In the genomic region with DNA sequence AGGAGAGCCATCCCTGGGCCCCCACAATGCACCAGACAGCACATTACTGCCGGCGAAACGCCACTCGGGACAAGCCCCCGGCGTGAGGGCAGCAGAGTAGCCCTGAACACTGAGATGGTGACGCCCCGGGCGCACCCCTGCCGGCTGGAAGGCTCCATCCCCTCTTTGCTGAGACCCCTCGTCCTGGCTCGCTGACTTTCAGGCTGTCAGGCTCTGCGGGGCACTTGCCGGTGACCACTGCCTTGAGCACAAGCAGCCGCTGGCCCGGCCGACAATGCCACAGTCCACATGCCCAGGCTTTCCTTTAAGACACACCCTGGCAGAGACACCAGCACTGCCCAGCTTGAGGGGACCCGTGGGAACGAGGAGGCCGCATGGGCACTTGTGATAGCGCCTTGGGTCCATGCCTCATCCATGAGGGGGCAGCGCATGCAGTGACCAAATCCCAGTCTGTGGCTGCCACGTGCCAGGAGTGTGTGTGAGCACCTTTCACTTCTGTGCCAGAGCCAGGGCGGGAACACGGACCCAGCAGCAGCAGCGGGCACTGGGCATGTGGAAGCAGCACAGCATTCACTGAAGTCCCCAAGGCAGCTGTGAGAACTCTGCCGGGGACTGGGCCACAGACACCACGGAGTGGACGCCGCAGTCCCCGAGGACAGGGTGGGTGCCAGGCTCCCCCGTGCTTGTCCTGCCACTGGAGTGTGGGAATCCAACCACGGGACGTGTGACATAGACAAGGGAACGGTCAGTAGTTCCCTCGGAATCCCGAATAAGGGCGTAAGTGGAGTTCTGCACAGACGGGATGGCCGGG, we compare ENCODE assay signal across 17 cellular contexts. TPM values are rescaled to one million over a fixed set of nuclear protein-coding genes. Genes with fewer than 3 reads are reported as not detected.
DNase-seq lines count a peak whose midpoint lies in the region; ATAC-seq, FAIRE-seq and TF ChIP-seq lines count a peak whose summit lies in the region.
"Had no signal": no experiment of that assay in that cellular context is flagged by ENCODE, and none has a peak within 500 bp of the region (broad histone marks: within the 10 kb centered on the region; RNA-seq: fewer than 3 reads in every experiment).

No MANE protein-coding gene starts in this region.

- no peak overlapping the region for H3K4me3 ChIP-seq in HepG2 (replicated peaks in 1 of 3; ENCODE audit: insufficient read depth in 1 of 3, low read depth in 2 of 3, low read length in 3 of 3)
- H3K4me3 ChIP-seq in right lobe of liver: no peak overlapping the region
- no peak overlapping the region for H3K4me3 ChIP-seq in neuronal stem cell (ENCODE audit: low read length in 2 of 2)
- no peak overlapping the region for H3K4me3 ChIP-seq in CD4-positive, alpha-beta memory T cell (ENCODE audit: low read length in 2 of 2)
- H3K4me3 ChIP-seq: GM23338 had no signal

- H3K4ac ChIP-seq in neuronal stem cell (ENCODE audit: low read length): no peak overlapping the region

- no peak for FAIRE-seq in HepG2 (lab: Jason Lieb, UNC)
- FAIRE-seq: HTR-8/SVneo had no signal

- no peaks in the 10 kb centered on the region for H3K9me3 ChIP-seq in HepG2 (ENCODE audit: low read length)
- H3K9me3 ChIP-seq in right lobe of liver: no peaks in the 10 kb centered on the region
- peaks cover 0 to 2% of the 10 kb centered on the region in 2 donors for H3K9me3 ChIP-seq in neuronal stem cell (replicated peaks in 1 of 2; ENCODE audit: control insufficient read depth in 2 of 2, insufficient read depth in 1 of 2, low read depth in 1 of 2, low read length in 2 of 2)
- H3K9me3 ChIP-seq in CD4-positive, alpha-beta memory T cell (ENCODE audit: control insufficient read depth in 1 of 2, low read length in 2 of 2): no peaks in the 10 kb centered on the region
- H3K9me3 ChIP-seq: BE2C had no signal

- peak overlapping the region; percentile 43 for H3K23ac ChIP-seq in neuronal stem cell (ENCODE audit: low read depth, low read length, poor library complexity)

- H3K4me1 ChIP-seq in HepG2 (ENCODE audit: insufficient read depth, low read length): no peaks in the 10 kb centered on the region
- H3K4me1 ChIP-seq in right lobe of liver: no peaks in the 10 kb centered on the region
- H3K4me1 ChIP-seq in neuronal stem cell (ENCODE audit: control insufficient read depth in 2 of 2, insufficient read depth in 1 of 2, low read depth in 1 of 2, low read length in 2 of 2): peaks cover 0 to 2% of the 10 kb centered on the region in 2 donors
- no peaks in the 10 kb centered on the region for H3K4me1 ChIP-seq in CD4-positive, alpha-beta memory T cell (ENCODE audit: insufficient read depth, low read length)
- H3K4me1 ChIP-seq: BE2C had no signal

- TF ChIP-seq RAD21 in HepG2 (CRISPR knock-in tag; IDR thresholded peaks at IDR 0.05): no peak

- DNase-seq in HepG2 (ENCODE audit: low spot score) (no peak), right lobe of liver (no peak), WTC11 (ENCODE audit: low spot score) (no peak), neuronal stem cell (ENCODE audit: low spot score) (no peak), AG20443 (ENCODE audit: low spot score) (no peak)
- no peak for DNase-seq in naive thymus-derived CD8-positive, alpha-beta T cell
- no peak for DNase-seq in CD4-positive, alpha-beta memory T cell
- DNase-seq: BE2C; C1 segment of cervical spinal cord; CD4-positive, CD25-positive, alpha-beta regulatory T cell; DMS79 treated with DMSO at 0.1 percent for 48 hours; GF-D8; H7; KG1 had no signal

- no peak overlapping the region for H3K27ac ChIP-seq in HepG2 (ENCODE audit: extremely low read length, insufficient read depth, low read length)
- H3K27ac ChIP-seq in right lobe of liver: no peak overlapping the region
- H3K27ac ChIP-seq in neuronal stem cell (replicated peaks; ENCODE audit: low read length): no peak overlapping the region
- no peak overlapping the region for H3K27ac ChIP-seq in CD4-positive, alpha-beta memory T cell (ENCODE audit: low read depth, low read length)

- H3K4me3 Mint-ChIP-seq in WTC11: no peak overlapping the region
- H3K4me3 Mint-ChIP-seq in naive thymus-derived CD8-positive, alpha-beta T cell: no peak overlapping the region
- H3K4me3 Mint-ChIP-seq in CD4-positive, alpha-beta memory T cell: no peak overlapping the region
- H3K4me3 Mint-ChIP-seq: CD4-positive, CD25-positive, alpha-beta regulatory T cell; GM23338; IgD-negative memory B cell had no signal

- H3K27me3 ChIP-seq in HepG2 (ENCODE audit: control insufficient read depth in 1 of 2, insufficient read depth in 2 of 2, low read length in 2 of 2): no peaks in the 10 kb centered on the region
- H3K27me3 ChIP-seq in right lobe of liver: no peaks in the 10 kb centered on the region
- no peaks in the 10 kb centered on the region for H3K27me3 ChIP-seq in neuronal stem cell (ENCODE audit: control insufficient read depth in 3 of 3, insufficient read depth in 3 of 3, low read depth in 1 of 3, low read length in 3 of 3)
- no peaks in the 10 kb centered on the region for H3K27me3 ChIP-seq in CD4-positive, alpha-beta memory T cell (ENCODE audit: insufficient read depth, low read length)
- H3K27me3 ChIP-seq: BE2C had no signal

- TF ChIP-seq CTCF in HepG2 (CRISPR knock-in tag; IDR thresholded peaks at IDR 0.05): peak; percentile 11; the same call in 1 of the 2 replicates
- TF ChIP-seq CTCF in right lobe of liver (IDR thresholded peaks at IDR 0.05): no peak
- TF ChIP-seq CTCF in WTC11 (IDR thresholded peaks at IDR 0.05): no peak

- intact Hi-C loops in HepG2 (cut with micrococcal nuclease; ENCODE audit: unreplicated experiment): no loop called here
- intact Hi-C loops in right lobe of liver (cut with DNase I): no loop called here
- intact Hi-C loops in CD4-positive, alpha-beta memory T cell (cut with micrococcal nuclease): no loop called here

- no peak overlapping the region for H2BK12ac ChIP-seq in neuronal stem cell (ENCODE audit: low read length)

- H4K91ac ChIP-seq in neuronal stem cell (ENCODE audit: low read depth, low read length, poor library complexity): no peak overlapping the region

- H3K4me1 Mint-ChIP-seq in WTC11: no peaks in the 10 kb centered on the region
- peaks cover 0 to 16% (median 3%) of the 10 kb centered on the region in 4 donors for H3K4me1 Mint-ChIP-seq in naive thymus-derived CD8-positive, alpha-beta T cell
- H3K4me1 Mint-ChIP-seq in CD4-positive, alpha-beta memory T cell: peaks cover 0 to 9% (median 3%) of the 10 kb centered on the region in 4 donors
- H3K4me1 Mint-ChIP-seq: GM23338 had no signal

- H3K9me3 Mint-ChIP-seq in WTC11: no peaks in the 10 kb centered on the region
- H3K9me3 Mint-ChIP-seq in naive thymus-derived CD8-positive, alpha-beta T cell: no peaks in the 10 kb centered on the region
- no peaks in the 10 kb centered on the region for H3K9me3 Mint-ChIP-seq in CD4-positive, alpha-beta memory T cell
- H3K9me3 Mint-ChIP-seq: CD4-positive, CD25-positive, alpha-beta regulatory T cell; GM23338; IgD-negative memory B cell had no signal

- no TSS peak for BruUV-seq in HepG2 (replicated peaks; lab: Mats Ljungman, UMichigan)

- no peak overlapping the region for H2BK120ac ChIP-seq in neuronal stem cell (ENCODE audit: low read depth, low read length)

- H3K27ac Mint-ChIP-seq in WTC11: no peak overlapping the region
- H3K27ac Mint-ChIP-seq in naive thymus-derived CD8-positive, alpha-beta T cell: no peak overlapping the region
- H3K27ac Mint-ChIP-seq in CD4-positive, alpha-beta memory T cell: no peak overlapping the region
- H3K27ac Mint-ChIP-seq: CD4-positive, CD25-positive, alpha-beta regulatory T cell; GM23338; IgD-negative memory B cell had no signal

- TF ChIP-seq EP300 in HepG2 (IDR thresholded peaks at IDR 0.05; ENCODE audit: low read depth in 2 of 2, low read length in 2 of 2) (no peak), HepG2 (CRISPR knock-in tag; IDR thresholded peaks at IDR 0.05; ENCODE audit: borderline replicate concordance) (no peak)

- H3K79me2 ChIP-seq in HepG2 (ENCODE audit: insufficient read depth, low read length): no peaks in the 10 kb centered on the region

- 97% methylated on average over 28 of the region's 40 CpGs for WGBS in HepG2 (ENCODE audit: low lambda C conversion rate)
- WGBS in right lobe of liver (ENCODE audit: insufficient coverage, low coverage, low lambda C conversion rate, missing lambda C conversion rate): 90% methylated on average over 2 of the region's 40 CpGs
- WGBS in neuronal stem cell (ENCODE audit: extremely low coverage in 2 of 2, insufficient read length in 2 of 2, insufficient replicate concordance in 1 of 2), 2 donors: no CpG with 5 or more reads among the region's 40 CpGs

- H3K27me3 Mint-ChIP-seq in WTC11 (ENCODE audit: low read depth): no peaks in the 10 kb centered on the region
- no peaks in the 10 kb centered on the region for H3K27me3 Mint-ChIP-seq in naive thymus-derived CD8-positive, alpha-beta T cell
- H3K27me3 Mint-ChIP-seq in CD4-positive, alpha-beta memory T cell: no peaks in the 10 kb centered on the region
- H3K27me3 Mint-ChIP-seq: CD4-positive, CD25-positive, alpha-beta regulatory T cell; IgD-negative memory B cell had no signal

- H3K36me3 ChIP-seq in HepG2 (replicated peaks in 1 of 2; ENCODE audit: control insufficient read depth in 1 of 2, insufficient read depth in 2 of 2, low read length in 2 of 2): peaks cover 47 to 65% of the 10 kb centered on the region in 2 experiments; a peak in 4 of 5 replicates
- peaks cover 0 to 79% (median 29%) of the 10 kb centered on the region in 4 donors for H3K36me3 ChIP-seq in right lobe of liver
- H3K36me3 ChIP-seq in neuronal stem cell (replicated peaks in 1 of 2; ENCODE audit: control insufficient read depth in 2 of 2, insufficient read depth in 2 of 2, low read length in 2 of 2): peaks cover 10 to 77% of the 10 kb centered on the region in 2 donors
- H3K36me3 ChIP-seq in CD4-positive, alpha-beta memory T cell (ENCODE audit: insufficient read depth, low read length): peaks cover 56% of the 10 kb centered on the region
- H3K36me3 ChIP-seq: BE2C had no signal

- no peak for ATAC-seq in HepG2
- ATAC-seq in right lobe of liver: no peak
- no peak for ATAC-seq in WTC11
- no peak for ATAC-seq in naive thymus-derived CD8-positive, alpha-beta T cell
- ATAC-seq: GM23338 had no signal

- peaks cover 4% of the 10 kb centered on the region for H3K79me1 ChIP-seq in neuronal stem cell (ENCODE audit: low read depth, low read length)

- H3K4me2 ChIP-seq in HepG2 (ENCODE audit: low read depth, low read length): no peak overlapping the region
- H3K4me2 ChIP-seq in neuronal stem cell (ENCODE audit: insufficient read depth, low read length, poor library complexity, severe bottlenecking): no peak overlapping the region
- H3K4me2 ChIP-seq: GM23338 had no signal

- no peak overlapping the region for H2AFZ ChIP-seq in HepG2 (ENCODE audit: low read length)
- no peak overlapping the region for H2AFZ ChIP-seq in neuronal stem cell (ENCODE audit: low read length)
- H2AFZ ChIP-seq: GM23338 had no signal

- peaks cover 11% of the 10 kb centered on the region for H3K36me3 Mint-ChIP-seq in WTC11
- peaks cover 0 to 63% (median 5%) of the 10 kb centered on the region in 3 donors for H3K36me3 Mint-ChIP-seq in naive thymus-derived CD8-positive, alpha-beta T cell
- peaks cover 21 to 50% of the 10 kb centered on the region in 2 donors for H3K36me3 Mint-ChIP-seq in CD4-positive, alpha-beta memory T cell

- CTCF ChIA-PET in HepG2 (lab: Yijun Ruan, JAX; ENCODE audit: low intra/inter-chr PET ratio, low total read pairs) (no interaction called here), WTC11 (lab: Charles Lee) (interaction anchor here (1.2 kb wide), 1 partner anchor 11 kb away, joined by 3 read pairs; no protein-coding TSS in a partner anchor)
- CTCF ChIA-PET in CD4-positive, alpha-beta memory T cell (lab: Charles Lee; ENCODE audit: partially characterized antibody): no interaction called here

- POLR2A ChIA-PET in HepG2 (lab: Yijun Ruan, JAX): no interaction called here
- POLR2A ChIA-PET in WTC11 (lab: Charles Lee): no interaction called here
- POLR2A ChIA-PET in naive thymus-derived CD8-positive, alpha-beta T cell (lab: Charles Lee): interaction anchor here (0.6 kb wide), 1 partner anchor 245 kb away, joined by 5 read pairs; no protein-coding TSS in a partner anchor
- POLR2A ChIA-PET in CD4-positive, alpha-beta memory T cell (lab: Charles Lee; ENCODE audit: partially characterized antibody): no interaction called here

- peak overlapping the region; percentile 39 for H2BK5ac ChIP-seq in neuronal stem cell (ENCODE audit: low read length)

- H2BK15ac ChIP-seq in neuronal stem cell (ENCODE audit: low read length): no peak overlapping the region

- no peaks in the 10 kb centered on the region for H4K20me1 ChIP-seq in HepG2 (ENCODE audit: insufficient read depth, low read length)

- H3K18ac ChIP-seq in neuronal stem cell (ENCODE audit: low read length): no peak overlapping the region

- H4K8ac ChIP-seq in neuronal stem cell (ENCODE audit: low read depth, low read length): no peak overlapping the region

- H2AK5ac ChIP-seq in neuronal stem cell (ENCODE audit: low read depth, low read length): no peak overlapping the region

- in situ Hi-C loops in HepG2 (cut with HindIII; ENCODE audit: extremely low pct_ligation_motif_present, low pct_unique_long_range_greater_than_20kb): no loop called here

- no peak overlapping the region for H3K9ac ChIP-seq in HepG2 (ENCODE audit: insufficient read depth, low read depth, low read length)
- H3K9ac ChIP-seq in neuronal stem cell (ENCODE audit: low read depth, low read length, poor library complexity): peak overlapping the region; percentile 4

- no peak for TF ChIP-seq POLR2A in HepG2 (IDR thresholded peaks at IDR 0.05; ENCODE audit: insufficient read depth in 1 of 2, low read depth in 2 of 2, low read length in 2 of 2)
- TF ChIP-seq POLR2A in right lobe of liver (IDR thresholded peaks at IDR 0.05): no peak

- H3K14ac ChIP-seq in neuronal stem cell (ENCODE audit: low read length): no peak overlapping the region

RNA-seq across cellular contexts. Expression of gene NDUFAF8, which starts 24.5 kb away (rescaled TPM):
- total RNA-seq in HepG2 (2016; rRNA removed; fragmentation: Illumina TruSeq; extraction: Trizol) (213 and 233 TPM in 2 replicates), right lobe of liver (10 to 100 TPM; 15.7 to 35.9 (median 23.3) TPM), WTC11 (2021) (58.6 to 73.0 TPM (median 59.9 TPM) in 3 replicates)
- total RNA-seq in HepG2 (2016; cell fraction: cytosol; rRNA removed; fragmentation: Illumina TruSeq; extraction: Trizol; ENCODE audit: low read depth): 565 and 636 TPM in 2 replicates
- 209 and 214 TPM in 2 replicates for total RNA-seq in HepG2 (2016; cell fraction: insoluble cytoplasmic fraction; rRNA removed; fragmentation: Illumina TruSeq; extraction: Trizol)
- 441 and 487 TPM in 2 replicates for total RNA-seq in HepG2 (2016; cell fraction: membrane; rRNA removed; fragmentation: Illumina TruSeq; extraction: Trizol)
- 99.9 and 114 TPM in 2 replicates for total RNA-seq in HepG2 (2016; cell fraction: nucleus; rRNA removed; fragmentation: Illumina TruSeq; extraction: Trizol)
- 62.4 and 75.6 TPM in 2 replicates for polyA plus RNA-seq in HepG2 (2011; rRNA removed)
- polyA plus RNA-seq in HepG2 (2011; cell fraction: cytosol; rRNA removed): 52.0 and 67.0 TPM in 2 replicates
- polyA plus RNA-seq in HepG2 (2011; cell fraction: nucleus; rRNA removed): 67.0 and 99.7 TPM in 2 replicates
- polyA plus RNA-seq in HepG2 (2012): 74.7 and 106 TPM in 2 replicates
- polyA plus RNA-seq in HepG2 (2016; cell fraction: cytosol; fragmentation: Illumina TruSeq; extraction: Trizol; ENCODE audit: low read depth): 562 and 639 TPM in 2 replicates
- 170 and 188 TPM in 2 replicates for polyA plus RNA-seq in HepG2 (2016; cell fraction: insoluble cytoplasmic fraction; fragmentation: Illumina TruSeq; extraction: Trizol; ENCODE audit: low read depth)
- 357 and 397 TPM in 2 replicates for polyA plus RNA-seq in HepG2 (2016; cell fraction: membrane; fragmentation: Illumina TruSeq; extraction: Trizol; ENCODE audit: low read depth)
- 180 and 208 TPM in 2 replicates for polyA plus RNA-seq in HepG2 (2016; cell fraction: nucleus; fragmentation: Illumina TruSeq; extraction: Trizol; ENCODE audit: insufficient read depth, low read depth)
- 13.6 and 21.7 TPM in 2 replicates for polyA minus RNA-seq in HepG2 (2011; rRNA and poly(A)+ RNA removed; ENCODE audit: low replicate concordance)
- polyA minus RNA-seq in HepG2 (2011; cell fraction: cytosol; rRNA and poly(A)+ RNA removed): 4.9 and 8.2 TPM in 2 replicates
- polyA minus RNA-seq in HepG2 (2011; cell fraction: nucleus; rRNA and poly(A)+ RNA removed): 26.2 and 31.2 TPM in 2 replicates
- polyA plus RNA-seq in neuronal stem cell (2013, experiment 1 of 2): 79.2 TPM
- polyA plus RNA-seq in neuronal stem cell (2013, experiment 2 of 2): 73.1 TPM
- 10 to 100 TPM; 50.8 to 53.3 TPM for total RNA-seq in naive thymus-derived CD8-positive, alpha-beta T cell
- 100 to 1,000 TPM in 2 of 3 donors, 10 to 100 TPM in 1; 85.2 to 135 (median 107) TPM for polyA plus RNA-seq in naive thymus-derived CD8-positive, alpha-beta T cell
- total RNA-seq in CD4-positive, alpha-beta memory T cell: 10 to 100 TPM; 40.1 to 45.1 TPM
- polyA plus RNA-seq in CD4-positive, alpha-beta memory T cell: 10 to 100 TPM; 64.5 to 78.6 TPM

RNA-seq across cellular contexts. Expression of gene TEPSIN, which starts 24.7 kb away (rescaled TPM):
- 8.5 and 18.8 TPM in 2 replicates for total RNA-seq in HepG2 (2016; rRNA removed; fragmentation: Illumina TruSeq; extraction: Trizol)
- 5.0 and 7.5 TPM in 2 replicates for total RNA-seq in HepG2 (2016; cell fraction: cytosol; rRNA removed; fragmentation: Illumina TruSeq; extraction: Trizol; ENCODE audit: low read depth)
- 7.1 and 20.3 TPM in 2 replicates for total RNA-seq in HepG2 (2016; cell fraction: insoluble cytoplasmic fraction; rRNA removed; fragmentation: Illumina TruSeq; extraction: Trizol)
- total RNA-seq in HepG2 (2016; cell fraction: membrane; rRNA removed; fragmentation: Illumina TruSeq; extraction: Trizol): 7.0 and 8.1 TPM in 2 replicates
- total RNA-seq in HepG2 (2016; cell fraction: nucleus; rRNA removed; fragmentation: Illumina TruSeq; extraction: Trizol): 24.5 and 27.8 TPM in 2 replicates
- 16.1 and 19.7 TPM in 2 replicates for polyA plus RNA-seq in HepG2 (2011; rRNA removed)
- 4.0 and 8.2 TPM in 2 replicates for polyA plus RNA-seq in HepG2 (2011; cell fraction: cytosol; rRNA removed)
- polyA plus RNA-seq in HepG2 (2011; cell fraction: nucleus; rRNA removed): 328 and 418 TPM in 2 replicates
- 9.5 and 16.4 TPM in 2 replicates for polyA plus RNA-seq in HepG2 (2012)
- polyA plus RNA-seq in HepG2 (2016; cell fraction: cytosol; fragmentation: Illumina TruSeq; extraction: Trizol; ENCODE audit: low read depth): 2.4 and 2.5 TPM in 2 replicates
- 6.3 and 9.9 TPM in 2 replicates for polyA plus RNA-seq in HepG2 (2016; cell fraction: insoluble cytoplasmic fraction; fragmentation: Illumina TruSeq; extraction: Trizol; ENCODE audit: low read depth)
- 4.3 and 6.0 TPM in 2 replicates for polyA plus RNA-seq in HepG2 (2016; cell fraction: membrane; fragmentation: Illumina TruSeq; extraction: Trizol; ENCODE audit: low read depth)
- 90.2 and 98.6 TPM in 2 replicates for polyA plus RNA-seq in HepG2 (2016; cell fraction: nucleus; fragmentation: Illumina TruSeq; extraction: Trizol; ENCODE audit: insufficient read depth, low read depth)
- polyA minus RNA-seq in HepG2 (2011; rRNA and poly(A)+ RNA removed; ENCODE audit: low replicate concordance): 14.1 and 21.0 TPM in 2 replicates
- 3.4 and 3.7 TPM in 2 replicates for polyA minus RNA-seq in HepG2 (2011; cell fraction: cytosol; rRNA and poly(A)+ RNA removed)
- polyA minus RNA-seq in HepG2 (2011; cell fraction: nucleus; rRNA and poly(A)+ RNA removed): 39.0 and 47.9 TPM in 2 replicates
- 10 to 100 TPM; 11.9 to 27.6 (median 18.1) TPM for total RNA-seq in right lobe of liver
- 32.2 to 40.7 TPM (median 35.4 TPM) in 3 replicates for total RNA-seq in WTC11 (2021)
- polyA plus RNA-seq in neuronal stem cell (2013, experiment 1 of 2): 14.7 TPM
- polyA plus RNA-seq in neuronal stem cell (2013, experiment 2 of 2): 14.2 TPM
- 100 to 1,000 TPM; 122 to 136 TPM for total RNA-seq in naive thymus-derived CD8-positive, alpha-beta T cell
- 1 to 10 TPM; 2.7 to 2.8 (median 2.8) TPM for polyA plus RNA-seq in naive thymus-derived CD8-positive, alpha-beta T cell
- 100 to 1,000 TPM; 111 to 126 TPM for total RNA-seq in CD4-positive, alpha-beta memory T cell
- 1 to 10 TPM; 2.0 to 5.3 TPM for polyA plus RNA-seq in CD4-positive, alpha-beta memory T cell

RNA-seq across cellular contexts. Expression of gene SLC38A10, which starts 31.5 kb away (rescaled TPM):
- total RNA-seq in HepG2 (2016; rRNA removed; fragmentation: Illumina TruSeq; extraction: Trizol) (23.0 and 55.8 TPM in 2 replicates), right lobe of liver (100 to 1,000 TPM in 1 of 6 experiments, 10 to 100 TPM in 5; 60.9 to 104 (median 86.1) TPM), WTC11 (2021) (47.0 to 62.4 TPM (median 53.9 TPM) in 3 replicates)
- total RNA-seq in HepG2 (2016; cell fraction: cytosol; rRNA removed; fragmentation: Illumina TruSeq; extraction: Trizol; ENCODE audit: low read depth): 18.5 and 23.3 TPM in 2 replicates
- total RNA-seq in HepG2 (2016; cell fraction: insoluble cytoplasmic fraction; rRNA removed; fragmentation: Illumina TruSeq; extraction: Trizol): 19.1 and 55.8 TPM in 2 replicates
- 18.8 and 20.0 TPM in 2 replicates for total RNA-seq in HepG2 (2016; cell fraction: membrane; rRNA removed; fragmentation: Illumina TruSeq; extraction: Trizol)
- total RNA-seq in HepG2 (2016; cell fraction: nucleus; rRNA removed; fragmentation: Illumina TruSeq; extraction: Trizol): 52.6 and 64.0 TPM in 2 replicates
- polyA plus RNA-seq in HepG2 (2011; rRNA removed): 23.4 and 33.6 TPM in 2 replicates
- 20.1 and 34.6 TPM in 2 replicates for polyA plus RNA-seq in HepG2 (2011; cell fraction: cytosol; rRNA removed)
- 63.4 and 88.4 TPM in 2 replicates for polyA plus RNA-seq in HepG2 (2011; cell fraction: nucleus; rRNA removed)
- 22.8 and 28.0 TPM in 2 replicates for polyA plus RNA-seq in HepG2 (2012)
- polyA plus RNA-seq in HepG2 (2016; cell fraction: cytosol; fragmentation: Illumina TruSeq; extraction: Trizol; ENCODE audit: low read depth): 5.7 and 7.1 TPM in 2 replicates
- polyA plus RNA-seq in HepG2 (2016; cell fraction: insoluble cytoplasmic fraction; fragmentation: Illumina TruSeq; extraction: Trizol; ENCODE audit: low read depth): 19.7 and 23.4 TPM in 2 replicates
- polyA plus RNA-seq in HepG2 (2016; cell fraction: membrane; fragmentation: Illumina TruSeq; extraction: Trizol; ENCODE audit: low read depth): 10.4 and 11.4 TPM in 2 replicates
- 123 and 129 TPM in 2 replicates for polyA plus RNA-seq in HepG2 (2016; cell fraction: nucleus; fragmentation: Illumina TruSeq; extraction: Trizol; ENCODE audit: insufficient read depth, low read depth)
- 53.9 and 165 TPM in 2 replicates for polyA minus RNA-seq in HepG2 (2011; rRNA and poly(A)+ RNA removed; ENCODE audit: low replicate concordance)
- polyA minus RNA-seq in HepG2 (2011; cell fraction: cytosol; rRNA and poly(A)+ RNA removed): 62.7 and 77.3 TPM in 2 replicates
- 25.7 and 27.8 TPM in 2 replicates for polyA minus RNA-seq in HepG2 (2011; cell fraction: nucleus; rRNA and poly(A)+ RNA removed)
- 7.2 TPM for polyA plus RNA-seq in neuronal stem cell (2013, experiment 1 of 2)
- polyA plus RNA-seq in neuronal stem cell (2013, experiment 2 of 2): 7.3 TPM
- 10 to 100 TPM; 59.3 to 60.9 TPM for total RNA-seq in naive thymus-derived CD8-positive, alpha-beta T cell
- 10 to 100 TPM; 32.6 to 53.8 (median 39.7) TPM for polyA plus RNA-seq in naive thymus-derived CD8-positive, alpha-beta T cell
- 100 to 1,000 TPM; 112 to 113 TPM for total RNA-seq in CD4-positive, alpha-beta memory T cell
- 10 to 100 TPM; 49.0 to 69.6 TPM for polyA plus RNA-seq in CD4-positive, alpha-beta memory T cell

RNA-seq across cellular contexts. Expression of gene CEP131, which starts 40.8 kb away (rescaled TPM):
- total RNA-seq in HepG2 (2016; rRNA removed; fragmentation: Illumina TruSeq; extraction: Trizol) (11.1 and 16.8 TPM in 2 replicates), right lobe of liver (1 to 10 TPM; 1.5 to 4.3 (median 2.1) TPM), WTC11 (2021) (32.4 to 35.2 TPM (median 34.3 TPM) in 3 replicates)
- total RNA-seq in HepG2 (2016; cell fraction: cytosol; rRNA removed; fragmentation: Illumina TruSeq; extraction: Trizol; ENCODE audit: low read depth): 2.2 and 3.5 TPM in 2 replicates
- 8.4 and 18.4 TPM in 2 replicates for total RNA-seq in HepG2 (2016; cell fraction: insoluble cytoplasmic fraction; rRNA removed; fragmentation: Illumina TruSeq; extraction: Trizol)
- 5.8 and 6.2 TPM in 2 replicates for total RNA-seq in HepG2 (2016; cell fraction: membrane; rRNA removed; fragmentation: Illumina TruSeq; extraction: Trizol)
- 10.7 and 12.3 TPM in 2 replicates for total RNA-seq in HepG2 (2016; cell fraction: nucleus; rRNA removed; fragmentation: Illumina TruSeq; extraction: Trizol)
- 5.0 and 5.6 TPM in 2 replicates for polyA plus RNA-seq in HepG2 (2011; rRNA removed)
- 3.0 and 5.8 TPM in 2 replicates for polyA plus RNA-seq in HepG2 (2011; cell fraction: cytosol; rRNA removed)
- polyA plus RNA-seq in HepG2 (2011; cell fraction: nucleus; rRNA removed): 31.7 and 46.2 TPM in 2 replicates
- polyA plus RNA-seq in HepG2 (2012): 6.3 and 6.8 TPM in 2 replicates
- polyA plus RNA-seq in HepG2 (2016; cell fraction: cytosol; fragmentation: Illumina TruSeq; extraction: Trizol; ENCODE audit: low read depth): 2.7 and 3.3 TPM in 2 replicates
- polyA plus RNA-seq in HepG2 (2016; cell fraction: insoluble cytoplasmic fraction; fragmentation: Illumina TruSeq; extraction: Trizol; ENCODE audit: low read depth): 11.8 and 13.5 TPM in 2 replicates
- 4.3 and 4.6 TPM in 2 replicates for polyA plus RNA-seq in HepG2 (2016; cell fraction: membrane; fragmentation: Illumina TruSeq; extraction: Trizol; ENCODE audit: low read depth)
- polyA plus RNA-seq in HepG2 (2016; cell fraction: nucleus; fragmentation: Illumina TruSeq; extraction: Trizol; ENCODE audit: insufficient read depth, low read depth): 35.7 and 41.4 TPM in 2 replicates
- polyA minus RNA-seq in HepG2 (2011; rRNA and poly(A)+ RNA removed; ENCODE audit: low replicate concordance): 4.8 and 5.8 TPM in 2 replicates
- polyA minus RNA-seq in HepG2 (2011; cell fraction: cytosol; rRNA and poly(A)+ RNA removed): 3.0 and 4.2 TPM in 2 replicates
- polyA minus RNA-seq in HepG2 (2011; cell fraction: nucleus; rRNA and poly(A)+ RNA removed): 7.6 and 8.0 TPM in 2 replicates
- polyA plus RNA-seq in neuronal stem cell (2013, experiment 1 of 2): 14.7 TPM
- polyA plus RNA-seq in neuronal stem cell (2013, experiment 2 of 2): 14.1 TPM
- 10 to 100 TPM; 10.3 to 12.0 TPM for total RNA-seq in naive thymus-derived CD8-positive, alpha-beta T cell
- polyA plus RNA-seq in naive thymus-derived CD8-positive, alpha-beta T cell: 1 to 10 TPM; 1.1 to 4.4 (median 4.2) TPM
- 10 to 100 TPM in 1 of 2 experiments, 1 to 10 TPM in 1; 9.6 to 10.5 TPM for total RNA-seq in CD4-positive, alpha-beta memory T cell
- 1 to 10 TPM; 1.7 to 3.8 TPM for polyA plus RNA-seq in CD4-positive, alpha-beta memory T cell

Comparison
In these comparisons a context has a peak if more than half of its experiments do, and no peak if none do; other contexts are left out.
1. Of the 50 proteins assayed by ChIP-seq in both HepG2 and WTC11: peak only in HepG2: CTCF; only in WTC11: FOXP1; in both: none; in neither: 48.